In the genomic region with DNA sequence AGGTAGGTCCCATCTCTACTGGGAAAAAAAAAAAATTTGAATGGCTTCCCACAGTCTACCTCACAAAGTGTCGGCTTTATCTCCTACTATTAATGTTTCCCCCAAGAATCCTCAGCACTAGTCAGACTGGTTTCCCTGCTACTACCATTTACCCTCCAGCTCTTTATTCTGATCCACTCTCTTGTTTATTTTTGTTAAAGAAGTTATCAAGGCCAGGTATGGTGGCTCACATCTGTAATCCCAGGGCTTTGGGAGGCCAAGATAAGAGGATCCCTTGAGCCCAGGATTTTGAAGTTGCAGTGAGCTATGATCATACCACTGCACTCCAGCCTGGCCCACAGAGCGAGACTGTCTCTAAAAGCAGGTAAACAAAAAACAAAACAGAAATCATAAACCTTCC, we compare ENCODE assay signal across 8 cellular contexts.
"Had no signal": no experiment of that assay in that cellular context is flagged by ENCODE, and none has a peak within 500 bp of the region (broad histone marks: within the 10 kb centered on the region; RNA-seq: fewer than 3 reads in every experiment).

No MANE protein-coding gene starts in this region.

- ATAC-seq: GM23338, HepG2 had no signal

- DNase-seq: H9, HCEC 1CT, HFFc6, KBM-7 had no signal

- H3K27ac ChIP-seq: HL-60, KMS-11 had no signal

- H3K4me3 ChIP-seq: GM23338 had no signal
